11 cellular contexts compared by ENCODE assay signal in genomic region chrX:37302569-37302968, GRCh38. TPM values are rescaled to one million over a fixed set of nuclear protein-coding genes. Genes with fewer than 3 reads are reported as not detected.
DNase-seq lines count a peak whose midpoint lies in the region; ATAC-seq and TF ChIP-seq lines count a peak whose summit lies in the region.
"Had no signal": no experiment of that assay in that cellular context is flagged by ENCODE, and none has a peak within 500 bp of the region (broad histone marks: within the 10 kb centered on the region; RNA-seq: fewer than 3 reads in every experiment).

No MANE protein-coding gene starts in this region.

- H3K4me1 Mint-ChIP-seq in endothelial cell (ENCODE audit: unreplicated experiment) = no peaks in the 10 kb centered on the region
- H3K4me1 Mint-ChIP-seq in stimulated activated naive CD8-positive, alpha-beta T cell treated with anti-CD3 and anti-CD28 coated beads, Interleukin-15, amount 100 ng/mL, for 72 hours = no peaks in the 10 kb centered on the region

- DNase-seq in D341Med (ENCODE audit: low spot score) = peak; percentile 24
- peak; percentile 47 for DNase-seq in NB4 (ENCODE audit: low read depth)
- DNase-seq in endothelial cell (ENCODE audit: low spot score) = peak; percentile 26
- DNase-seq in lower lobe of right lung = no peak
- no peak for DNase-seq in activated naive CD4-positive, alpha-beta T cell treated with Interleukin-2 at 50 U/mL for 16 hours
- no peak for DNase-seq in stimulated activated naive CD8-positive, alpha-beta T cell treated with anti-CD3 and anti-CD28 coated beads, Interleukin-15, amount 100 ng/mL, for 72 hours
- no peak for DNase-seq in esophagus muscularis mucosa (ENCODE audit: extremely low spot score)
- DNase-seq: DND-41, sigmoid colon had no signal

- no peak overlapping the region for H3K4me3 Mint-ChIP-seq in endothelial cell (ENCODE audit: unreplicated experiment)
- H3K4me3 Mint-ChIP-seq in stimulated activated naive CD8-positive, alpha-beta T cell treated with anti-CD3 and anti-CD28 coated beads, Interleukin-15, amount 100 ng/mL, for 72 hours = no peak overlapping the region

- H3K4me1 ChIP-seq in lower lobe of right lung (no peaks in the 10 kb centered on the region), esophagus muscularis mucosa (no peaks in the 10 kb centered on the region)
- H3K4me1 ChIP-seq: sigmoid colon had no signal

- no peak overlapping the region for H3K4me3 ChIP-seq in NB4 (ENCODE audit: low read depth, low read length)
- H3K4me3 ChIP-seq in lower lobe of right lung = no peak overlapping the region
- H3K4me3 ChIP-seq in esophagus muscularis mucosa = no peak overlapping the region
- H3K4me3 ChIP-seq: sigmoid colon, SK-N-MC had no signal

- H3K36me3 ChIP-seq in lower lobe of right lung (no peaks in the 10 kb centered on the region), esophagus muscularis mucosa (no peaks in the 10 kb centered on the region)
- H3K36me3 ChIP-seq: sigmoid colon had no signal

- ATAC-seq in lower lobe of right lung (peak in 1 of 2 donors; percentile 59), GM21576 (IDR thresholded peaks at IDR 0.05; ENCODE audit: unreplicated experiment) (no peak)
- no peak for ATAC-seq in stimulated activated naive CD8-positive, alpha-beta T cell treated with anti-CD3 and anti-CD28 coated beads, Interleukin-15, amount 100 ng/mL, for 72 hours

- H3K36me3 Mint-ChIP-seq in endothelial cell (ENCODE audit: low read depth, unreplicated experiment) = no peaks in the 10 kb centered on the region

- 14% methylated on average over 1 of the region's 1 CpG for WGBS in esophagus muscularis mucosa

- TF ChIP-seq POLR2A in NB4 (IDR thresholded peaks at IDR 0.05; ENCODE audit: extremely low read depth, insufficient read length) = no peak
- no peak for TF ChIP-seq POLR2A in esophagus muscularis mucosa (IDR thresholded peaks at IDR 0.05; ENCODE audit: low read depth)

- H3K9me3 ChIP-seq in lower lobe of right lung = no peaks in the 10 kb centered on the region
- peaks cover 0 to 5% (median 0%) of the 10 kb centered on the region in 4 donors for H3K9me3 ChIP-seq in esophagus muscularis mucosa
- H3K9me3 ChIP-seq: sigmoid colon had no signal

- H3K9me3 Mint-ChIP-seq in endothelial cell (ENCODE audit: unreplicated experiment) = no peaks in the 10 kb centered on the region
- no peaks in the 10 kb centered on the region for H3K9me3 Mint-ChIP-seq in stimulated activated naive CD8-positive, alpha-beta T cell treated with anti-CD3 and anti-CD28 coated beads, Interleukin-15, amount 100 ng/mL, for 72 hours

- H3K27ac ChIP-seq in lower lobe of right lung (no peak overlapping the region), esophagus muscularis mucosa (replicated peaks in 1 of 4) (no peak overlapping the region)
- H3K27ac ChIP-seq: sigmoid colon, SK-N-MC had no signal

- no peaks in the 10 kb centered on the region for H3K27me3 Mint-ChIP-seq in endothelial cell (ENCODE audit: unreplicated experiment)
- no peaks in the 10 kb centered on the region for H3K27me3 Mint-ChIP-seq in stimulated activated naive CD8-positive, alpha-beta T cell treated with anti-CD3 and anti-CD28 coated beads, Interleukin-15, amount 100 ng/mL, for 72 hours

- no peak for TF ChIP-seq CTCF in NB4 (IDR thresholded peaks at IDR 0.05; ENCODE audit: low read depth, low read length)
- no peak for TF ChIP-seq CTCF in endothelial cell (IDR thresholded peaks at IDR 0.05; ENCODE audit: unreplicated experiment)
- TF ChIP-seq CTCF in lower lobe of right lung (IDR thresholded peaks at IDR 0.05) = peak; percentile 26
- peak in 1 of 3 experiments; percentile 7 for TF ChIP-seq CTCF in esophagus muscularis mucosa (IDR thresholded peaks at IDR 0.05)

- TF ChIP-seq EP300 in esophagus muscularis mucosa (IDR thresholded peaks at IDR 0.05) = no peak

- intact Hi-C loops in lower lobe of right lung (cut with DNase I) (no loop called here), esophagus muscularis mucosa (cut with DNase I) (no loop called here)

- no peak overlapping the region for H3K27ac Mint-ChIP-seq in endothelial cell (ENCODE audit: unreplicated experiment)
- no peak overlapping the region for H3K27ac Mint-ChIP-seq in stimulated activated naive CD8-positive, alpha-beta T cell treated with anti-CD3 and anti-CD28 coated beads, Interleukin-15, amount 100 ng/mL, for 72 hours

- H3K27me3 ChIP-seq in lower lobe of right lung (ENCODE audit: low read depth) (no peaks in the 10 kb centered on the region), esophagus muscularis mucosa (no peaks in the 10 kb centered on the region)
- H3K27me3 ChIP-seq: sigmoid colon had no signal

RNA-seq across cellular contexts. Expression of gene PRRG1, which starts 46.6 kb away (rescaled TPM):
- 16.5 TPM for total RNA-seq in endothelial cell (ENCODE audit: unreplicated experiment)
- total RNA-seq in lower lobe of right lung = 16.2 TPM
- total RNA-seq in esophagus muscularis mucosa = 1 to 10 TPM; 4.5 to 7.1 (median 5.1) TPM

Comparison
In these comparisons a context has a peak if more than half of its experiments do, and no peak if none do; other contexts are left out.
1. DNase-seq: peak in D341Med (single experiment), NB4 (single experiment) and endothelial cell (single experiment); none in lower lobe of right lung (single experiment), activated naive CD4-positive, alpha-beta T cell treated with Interleukin-2 at 50 U/mL for 16 hours (single experiment), stimulated activated naive CD8-positive, alpha-beta T cell treated with anti-CD3 and anti-CD28 coated beads, Interleukin-15, amount 100 ng/mL, for 72 hours (0 of 2) and esophagus muscularis mucosa (single experiment).